Comparison of ENCODE assay signal across 1 cellular context in genomic region chr4:168751263-168752225, GRCh38.
TF ChIP-seq lines count a peak whose summit lies in the region.

No MANE protein-coding gene starts in this region.

TF ChIP-seq in HepG2, 621 proteins besides CTCF, POLR2A, EP300 and RAD21 (continued from another document):
- TF ChIP-seq ZNF780A (CRISPR knock-in tag; IDR thresholded peaks at IDR 0.05): no peak
- TF ChIP-seq GABPB1 (CRISPR knock-in tag; IDR thresholded peaks at IDR 0.05): no peak
- TF ChIP-seq CERS6 (CRISPR knock-in tag; IDR thresholded peaks at IDR 0.05): no peak
- TF ChIP-seq MAFF (IDR thresholded peaks at IDR 0.05; ENCODE audit: low read depth, low read length): no peak
- no peak for TF ChIP-seq ZNF691 (CRISPR knock-in tag; IDR thresholded peaks at IDR 0.05; ENCODE audit: borderline replicate concordance, low read depth)
- no peak for TF ChIP-seq SMC3 (IDR thresholded peaks at IDR 0.05; ENCODE audit: low read length)
- no peak for TF ChIP-seq ZFYVE20 (CRISPR knock-in tag; IDR thresholded peaks at IDR 0.05; ENCODE audit: borderline replicate concordance, low read depth)
- TF ChIP-seq SRY (CRISPR knock-in tag; IDR thresholded peaks at IDR 0.05): no peak
- TF ChIP-seq ZBTB4 (CRISPR knock-in tag; IDR thresholded peaks at IDR 0.05; ENCODE audit: borderline replicate concordance): no peak
- TF ChIP-seq KAT2B (IDR thresholded peaks at IDR 0.05; ENCODE audit: borderline replicate concordance, low read depth, low read length): no peak
- no peak for TF ChIP-seq HDAC2 (CRISPR knock-in tag; IDR thresholded peaks at IDR 0.05)
